22 cellular contexts compared by ENCODE assay signal in genomic region chr22:39712081-39712480, GRCh38.
DNase-seq lines count a peak whose midpoint lies in the region; ATAC-seq, FAIRE-seq and TF ChIP-seq lines count a peak whose summit lies in the region.
"Had no signal": no experiment of that assay in that cellular context is flagged by ENCODE, and none has a peak within 500 bp of the region (broad histone marks: within the 10 kb centered on the region; RNA-seq: fewer than 3 reads in every experiment).

No MANE protein-coding gene starts in this region.

- H3K4me1 Mint-ChIP-seq in neural progenitor cell, result peaks cover 45% of the 10 kb centered on the region

- intact Hi-C loops in HepG2 (cut with micrococcal nuclease; ENCODE audit: unreplicated experiment), result no loop called here

- no peak for TF ChIP-seq RAD21 in HepG2 (CRISPR knock-in tag; IDR thresholded peaks at IDR 0.05)

- TF ChIP-seq EP300 in HepG2 (IDR thresholded peaks at IDR 0.05; ENCODE audit: low read depth in 2 of 2, low read length in 2 of 2) (no peak), HepG2 (CRISPR knock-in tag; IDR thresholded peaks at IDR 0.05; ENCODE audit: borderline replicate concordance) (no peak)

- H3K27ac Mint-ChIP-seq in neural progenitor cell, result no peak overlapping the region
- H3K27ac Mint-ChIP-seq: CD4-positive, alpha-beta T cell; CD8-positive, alpha-beta T cell had no signal

- H3K27me3 ChIP-seq in HepG2 (ENCODE audit: control insufficient read depth in 1 of 2, insufficient read depth in 2 of 2, low read length in 2 of 2), result peaks cover 4 to 64% of the 10 kb centered on the region in 2 experiments; a peak in 4 of 5 replicates
- peaks cover 11% of the 10 kb centered on the region for H3K27me3 ChIP-seq in neural progenitor cell
- H3K27me3 ChIP-seq: BE2C; BLaER1 treated with 17β-estradiol and CSF1 and Interleukin-3, amounts not matched to agents 10 nM and 100 nM had no signal

- H3K27ac ChIP-seq in HepG2 (ENCODE audit: extremely low read length, insufficient read depth, low read length), result no peak overlapping the region
- H3K27ac ChIP-seq in neural progenitor cell, result no peak overlapping the region
- H3K27ac ChIP-seq: BLaER1 treated with 17β-estradiol and CSF1 and Interleukin-3, amounts not matched to agents 10 nM and 100 nM; C4-2B had no signal

- H3K9me3 Mint-ChIP-seq in neural progenitor cell, result no peaks in the 10 kb centered on the region
- H3K9me3 Mint-ChIP-seq: CD4-positive, alpha-beta T cell; CD8-positive, alpha-beta T cell had no signal

- in situ Hi-C loops in HepG2 (cut with HindIII; ENCODE audit: extremely low pct_ligation_motif_present, low pct_unique_long_range_greater_than_20kb), result loop anchor here (10.0 kb wide), 1 partner anchor 63 kb away; no protein-coding TSS in a partner anchor

- no peak for TF ChIP-seq CTCF in HepG2 (CRISPR knock-in tag; IDR thresholded peaks at IDR 0.05)
- TF ChIP-seq CTCF in neural progenitor cell (IDR thresholded peaks at IDR 0.05), result no peak

- H3K79me2 ChIP-seq in HepG2 (ENCODE audit: insufficient read depth, low read length), result no peaks in the 10 kb centered on the region
- H3K79me2 ChIP-seq in neural progenitor cell (ENCODE audit: low read depth), result no peaks in the 10 kb centered on the region

- ATAC-seq in HepG2 (no peak), GM19452 (IDR thresholded peaks at IDR 0.05; ENCODE audit: unreplicated experiment) (no peak)
- ATAC-seq: CD8-positive, alpha-beta T cell; GM12878 had no signal

- POLR2A ChIA-PET in HepG2 (lab: Yijun Ruan, JAX), result no interaction called here

- peaks cover 11% of the 10 kb centered on the region for H3F3A ChIP-seq in neural progenitor cell (ENCODE audit: low read depth)

- H2AFZ ChIP-seq in HepG2 (ENCODE audit: low read length) (no peak overlapping the region), neural progenitor cell (replicated peaks) (no peak overlapping the region)

- peak overlapping the region; percentile 31 for H3K4me3 Mint-ChIP-seq in neural progenitor cell
- H3K4me3 Mint-ChIP-seq: CD4-positive, alpha-beta T cell; CD8-positive, alpha-beta T cell had no signal

- no peaks in the 10 kb centered on the region for H3K36me3 ChIP-seq in HepG2 (replicated peaks in 1 of 2; ENCODE audit: control insufficient read depth in 1 of 2, insufficient read depth in 2 of 2, low read length in 2 of 2)
- no peaks in the 10 kb centered on the region for H3K36me3 ChIP-seq in neural progenitor cell
- H3K36me3 ChIP-seq: BE2C; BLaER1 treated with 17β-estradiol and CSF1 and Interleukin-3, amounts not matched to agents 10 nM and 100 nM had no signal

- H3K4me2 ChIP-seq in HepG2 (ENCODE audit: low read depth, low read length) (no peak overlapping the region), neural progenitor cell (no peak overlapping the region)

- H3K27me3 Mint-ChIP-seq in neural progenitor cell (ENCODE audit: insufficient read depth, low read depth), result peaks cover 8% of the 10 kb centered on the region
- H3K27me3 Mint-ChIP-seq: CD4-positive, alpha-beta T cell had no signal

- DNase-seq in HepG2 (ENCODE audit: low spot score), result no peak
- no peak for DNase-seq in neural progenitor cell (ENCODE audit: low spot score)
- no peak for DNase-seq in DMS79 (lab: John Stamatoyannopoulos, UW)
- no peak for DNase-seq in activated naive CD4-positive, alpha-beta T cell (lab: John Stamatoyannopoulos, UW)
- DNase-seq: 8988T; ACHN; BE2C; Caco-2; Calu3; CD4-positive, alpha-beta T cell; CD8-positive, alpha-beta T cell; DND-41; EL; GDM1 had no signal

- H3K9ac ChIP-seq in HepG2 (ENCODE audit: insufficient read depth, low read depth, low read length) (no peak overlapping the region), neural progenitor cell (no peak overlapping the region)

- FAIRE-seq in HepG2 (lab: Jason Lieb, UNC), result no peak
- FAIRE-seq: A204.1, D721Med, GM12878, GM12892, GM18507 had no signal

- H3K4me3 ChIP-seq in HepG2 (replicated peaks in 1 of 3; ENCODE audit: insufficient read depth in 1 of 3, low read depth in 2 of 3, low read length in 3 of 3), result no peak overlapping the region
- no peak overlapping the region for H3K4me3 ChIP-seq in neural progenitor cell
- H3K4me3 ChIP-seq: BLaER1 treated with 17β-estradiol and CSF1 and Interleukin-3, amounts not matched to agents 10 nM and 100 nM; GM12878 had no signal

- H3K9me3 ChIP-seq in HepG2 (ENCODE audit: low read length) (no peaks in the 10 kb centered on the region), neural progenitor cell (ENCODE audit: low read depth) (no peaks in the 10 kb centered on the region)
- H3K9me3 ChIP-seq: BE2C; BLaER1 treated with 17β-estradiol and CSF1 and Interleukin-3, amounts not matched to agents 10 nM and 100 nM; Caco-2 had no signal

- H3K36me3 Mint-ChIP-seq in neural progenitor cell, result no peaks in the 10 kb centered on the region
- H3K36me3 Mint-ChIP-seq: CD8-positive, alpha-beta T cell had no signal

- H3K4me1 ChIP-seq in HepG2 (ENCODE audit: insufficient read depth, low read length), result peaks cover 16% of the 10 kb centered on the region
- peaks cover 14% of the 10 kb centered on the region for H3K4me1 ChIP-seq in neural progenitor cell
- H3K4me1 ChIP-seq: BE2C had no signal

- H4K20me1 ChIP-seq in HepG2 (ENCODE audit: insufficient read depth, low read length), result no peaks in the 10 kb centered on the region
- H4K20me1 ChIP-seq in neural progenitor cell (ENCODE audit: low read depth), result peaks cover 6% of the 10 kb centered on the region

- no peak for TF ChIP-seq POLR2A in HepG2 (IDR thresholded peaks at IDR 0.05; ENCODE audit: insufficient read depth in 1 of 2, low read depth in 2 of 2, low read length in 2 of 2)

- CTCF ChIA-PET in HepG2 (lab: Yijun Ruan, JAX; ENCODE audit: low intra/inter-chr PET ratio, low total read pairs), result no interaction called here

- WGBS in HepG2 (ENCODE audit: low lambda C conversion rate), result 14% methylated on average over 1 of the region's 1 CpG

- no TSS peak for BruUV-seq in HepG2 (replicated peaks; lab: Mats Ljungman, UMichigan)

TF ChIP-seq in HepG2, 621 proteins besides CTCF, POLR2A, EP300 and RAD21:
- no peak for TF ChIP-seq TFE3 (CRISPR knock-in tag; IDR thresholded peaks at IDR 0.05)
- TF ChIP-seq E2F2 (CRISPR knock-in tag; IDR thresholded peaks at IDR 0.05; ENCODE audit: borderline replicate concordance), result no peak
- TF ChIP-seq ZKSCAN5 (CRISPR knock-in tag; IDR thresholded peaks at IDR 0.05), result peak; percentile 93
